In genomic region chr14:50812180-50812579, GRCh38 we compare ENCODE assay signal across 20 cellular contexts. TPM values are rescaled to one million over a fixed set of nuclear protein-coding genes. Genes with fewer than 3 reads are reported as not detected.
DNase-seq lines count a peak whose midpoint lies in the region; ATAC-seq and TF ChIP-seq lines count a peak whose summit lies in the region.
"Had no signal": no experiment of that assay in that cellular context is flagged by ENCODE, and none has a peak within 500 bp of the region (broad histone marks: within the 10 kb centered on the region; RNA-seq: fewer than 3 reads in every experiment).

No MANE protein-coding gene starts in this region.

- no peak overlapping the region for H3K27ac Mint-ChIP-seq in T-helper 2 cell treated with Interferon-gamma antibody and Interleukin-4, amounts not matched to agents 5 μg/mL and 100 μg/mL, for 36 hours
- peak overlapping the region; percentile 95 for H3K27ac Mint-ChIP-seq in activated naive CD8-positive, alpha-beta T cell treated with anti-CD3 and anti-CD28 coated beads for 36 hours
- H3K27ac Mint-ChIP-seq in neural progenitor cell = no peak overlapping the region
- H3K27ac Mint-ChIP-seq: endodermal cell had no signal

- H3K9ac ChIP-seq in smooth muscle cell (ENCODE audit: low read depth) (no peak overlapping the region), neural progenitor cell (no peak overlapping the region)

- H4K20me1 ChIP-seq in smooth muscle cell (ENCODE audit: low read depth) = no peaks in the 10 kb centered on the region
- peaks cover 9% of the 10 kb centered on the region for H4K20me1 ChIP-seq in neural progenitor cell (ENCODE audit: low read depth)

- 89% methylated on average over 2 of the region's 2 CpGs for WGBS in smooth muscle cell (ENCODE audit: low lambda C conversion rate)

- H3K4me2 ChIP-seq in smooth muscle cell (no peak overlapping the region), neural progenitor cell (no peak overlapping the region)

- H3K27me3 ChIP-seq in smooth muscle cell (ENCODE audit: low read depth) (no peaks in the 10 kb centered on the region), neural progenitor cell (no peaks in the 10 kb centered on the region)
- H3K27me3 ChIP-seq: cardiac muscle cell had no signal

- peaks cover 30% of the 10 kb centered on the region for H3K4me1 Mint-ChIP-seq in T-helper 2 cell treated with Interferon-gamma antibody and Interleukin-4, amounts not matched to agents 5 μg/mL and 100 μg/mL, for 36 hours (ENCODE audit: low read depth)
- peaks cover 53% of the 10 kb centered on the region for H3K4me1 Mint-ChIP-seq in activated naive CD8-positive, alpha-beta T cell treated with anti-CD3 and anti-CD28 coated beads for 36 hours
- no peaks in the 10 kb centered on the region for H3K4me1 Mint-ChIP-seq in neural progenitor cell

- H3K4me1 ChIP-seq in smooth muscle cell (ENCODE audit: low read depth) = peaks cover 3% of the 10 kb centered on the region
- H3K4me1 ChIP-seq in neural progenitor cell = peaks cover 11% of the 10 kb centered on the region

- H3K4me3 ChIP-seq in smooth muscle cell = no peak overlapping the region
- H3K4me3 ChIP-seq in neural progenitor cell = no peak overlapping the region
- H3K4me3 ChIP-seq: cardiac muscle cell, HAP-1 had no signal

- H3K9me3 ChIP-seq in smooth muscle cell (replicated peaks; ENCODE audit: low read depth) = no peaks in the 10 kb centered on the region
- H3K9me3 ChIP-seq in neural progenitor cell (ENCODE audit: low read depth) = peaks cover 6% of the 10 kb centered on the region
- H3K9me3 ChIP-seq: HAP-1 had no signal

- intact Hi-C loops in posterior cingulate gyrus (cut with DNase I) = no loop called here

- H2AFZ ChIP-seq in smooth muscle cell (ENCODE audit: low read depth) (no peak overlapping the region), neural progenitor cell (replicated peaks) (no peak overlapping the region)

- H3K36me3 Mint-ChIP-seq in T-helper 2 cell treated with Interferon-gamma antibody and Interleukin-4, amounts not matched to agents 5 μg/mL and 100 μg/mL, for 36 hours (ENCODE audit: low read depth) = peaks cover 34% of the 10 kb centered on the region
- H3K36me3 Mint-ChIP-seq in activated naive CD8-positive, alpha-beta T cell treated with anti-CD3 and anti-CD28 coated beads for 36 hours = peaks cover 29% of the 10 kb centered on the region
- H3K36me3 Mint-ChIP-seq in neural progenitor cell = peaks cover 40% of the 10 kb centered on the region

- H3K9me3 Mint-ChIP-seq in T-helper 2 cell treated with Interferon-gamma antibody and Interleukin-4, amounts not matched to agents 5 μg/mL and 100 μg/mL, for 36 hours = peaks cover 6% of the 10 kb centered on the region
- peaks cover 11% of the 10 kb centered on the region for H3K9me3 Mint-ChIP-seq in activated naive CD8-positive, alpha-beta T cell treated with anti-CD3 and anti-CD28 coated beads for 36 hours
- H3K9me3 Mint-ChIP-seq in neural progenitor cell = peaks cover 27% of the 10 kb centered on the region

- peak overlapping the region; percentile 51 for H3K4me3 Mint-ChIP-seq in T-helper 2 cell treated with Interferon-gamma antibody and Interleukin-4, amounts not matched to agents 5 μg/mL and 100 μg/mL, for 36 hours
- peak overlapping the region; percentile 56 for H3K4me3 Mint-ChIP-seq in activated naive CD8-positive, alpha-beta T cell treated with anti-CD3 and anti-CD28 coated beads for 36 hours
- H3K4me3 Mint-ChIP-seq in neural progenitor cell = no peak overlapping the region
- H3K4me3 Mint-ChIP-seq: endodermal cell had no signal

- ATAC-seq in GM19395 (IDR thresholded peaks at IDR 0.05; ENCODE audit: unreplicated experiment) (peak; percentile 13), HG02870 (IDR thresholded peaks at IDR 0.05; ENCODE audit: unreplicated experiment) (no peak)
- ATAC-seq: left lobe of liver, T-helper 17 cell had no signal

- H3K27ac ChIP-seq in smooth muscle cell (ENCODE audit: low read depth) (peak overlapping the region; percentile 0), neural progenitor cell (no peak overlapping the region)
- H3K27ac ChIP-seq: 22Rv1, cardiac muscle cell had no signal

- no peaks in the 10 kb centered on the region for H3K36me3 ChIP-seq in smooth muscle cell (ENCODE audit: low read depth)
- H3K36me3 ChIP-seq in neural progenitor cell = peaks cover 6% of the 10 kb centered on the region
- H3K36me3 ChIP-seq: cardiac muscle cell had no signal

- H3K79me2 ChIP-seq in smooth muscle cell (ENCODE audit: low read depth) = peaks cover 6% of the 10 kb centered on the region
- H3K79me2 ChIP-seq in neural progenitor cell (ENCODE audit: low read depth) = peaks cover 77% of the 10 kb centered on the region

- no peak for DNase-seq in T-helper 2 cell treated with Interferon-gamma antibody and Interleukin-4, amounts not matched to agents 5 μg/mL and 100 μg/mL, for 36 hours (ENCODE audit: low spot score)
- DNase-seq in T-helper 2 cell = no peak
- no peak for DNase-seq in activated naive CD8-positive, alpha-beta T cell treated with anti-CD3 and anti-CD28 coated beads for 36 hours
- DNase-seq in smooth muscle cell (lab: John Stamatoyannopoulos, UW; ENCODE audit: unreplicated experiment) = no peak
- no peak for DNase-seq in neural progenitor cell (ENCODE audit: low spot score)
- DNase-seq in posterior cingulate gyrus = no peak
- DNase-seq: activated CD4-positive, alpha-beta T cell treated with anti-CD3 and anti-CD28 coated beads, Interleukin-2, amount 50 U/mL, for 1 hour; endodermal cell; GDM1; IMR-90; NCI-H1092 treated with DMSO at 0.1 percent for 48 hours; NCI-H2171 treated with DMSO at 0.1 percent for 48 hours; T-helper 17 cell had no signal

- no peak for TF ChIP-seq CTCF in smooth muscle cell (IDR thresholded peaks at IDR 0.05; ENCODE audit: borderline replicate concordance, insufficient read depth, poor library complexity, severe bottlenecking)
- TF ChIP-seq CTCF in neural progenitor cell (IDR thresholded peaks at IDR 0.05) = no peak

- no peaks in the 10 kb centered on the region for H3K27me3 Mint-ChIP-seq in T-helper 2 cell treated with Interferon-gamma antibody and Interleukin-4, amounts not matched to agents 5 μg/mL and 100 μg/mL, for 36 hours (ENCODE audit: low read depth)
- no peaks in the 10 kb centered on the region for H3K27me3 Mint-ChIP-seq in activated naive CD8-positive, alpha-beta T cell treated with anti-CD3 and anti-CD28 coated beads for 36 hours
- H3K27me3 Mint-ChIP-seq in neural progenitor cell (ENCODE audit: insufficient read depth, low read depth) = no peaks in the 10 kb centered on the region
- H3K27me3 Mint-ChIP-seq: T-helper 17 cell had no signal

- peaks cover 8% of the 10 kb centered on the region for H3F3A ChIP-seq in smooth muscle cell (ENCODE audit: low read depth)
- no peaks in the 10 kb centered on the region for H3F3A ChIP-seq in neural progenitor cell (ENCODE audit: low read depth)

RNA-seq across cellular contexts. Expression of gene NIN, which starts 18.8 kb away (rescaled TPM):
- total RNA-seq in activated naive CD8-positive, alpha-beta T cell treated with anti-CD3 and anti-CD28 coated beads for 36 hours = 10 to 100 TPM; 66.6 to 67.9 TPM
- 14.9 and 25.6 TPM in 2 replicates for total RNA-seq in smooth muscle cell
- 7.5 and 9.3 TPM in 2 replicates for polyA plus RNA-seq in smooth muscle cell
- 34.7 and 49.0 TPM in 2 replicates for total RNA-seq in neural progenitor cell (ENCODE audit: low replicate concordance)

RNA-seq across cellular contexts. Expression of gene ABHD12B, which starts 59.7 kb away (rescaled TPM):
- not detected for total RNA-seq in activated naive CD8-positive, alpha-beta T cell treated with anti-CD3 and anti-CD28 coated beads for 36 hours
- total RNA-seq in smooth muscle cell = not detected in 2 replicates
- 0.31 TPM in 1 of 2 replicates, not detected in the other for polyA plus RNA-seq in smooth muscle cell
- not detected in 2 replicates for total RNA-seq in neural progenitor cell (ENCODE audit: low replicate concordance)
- total RNA-seq: cardiac muscle cell, left lobe of liver, pulmonary artery endothelial cell, T-helper 17 cell had no signal
- polyA plus RNA-seq: IMR-90 had no signal
